ENCODE assay signal across 16 cellular contexts in the genomic region with DNA sequence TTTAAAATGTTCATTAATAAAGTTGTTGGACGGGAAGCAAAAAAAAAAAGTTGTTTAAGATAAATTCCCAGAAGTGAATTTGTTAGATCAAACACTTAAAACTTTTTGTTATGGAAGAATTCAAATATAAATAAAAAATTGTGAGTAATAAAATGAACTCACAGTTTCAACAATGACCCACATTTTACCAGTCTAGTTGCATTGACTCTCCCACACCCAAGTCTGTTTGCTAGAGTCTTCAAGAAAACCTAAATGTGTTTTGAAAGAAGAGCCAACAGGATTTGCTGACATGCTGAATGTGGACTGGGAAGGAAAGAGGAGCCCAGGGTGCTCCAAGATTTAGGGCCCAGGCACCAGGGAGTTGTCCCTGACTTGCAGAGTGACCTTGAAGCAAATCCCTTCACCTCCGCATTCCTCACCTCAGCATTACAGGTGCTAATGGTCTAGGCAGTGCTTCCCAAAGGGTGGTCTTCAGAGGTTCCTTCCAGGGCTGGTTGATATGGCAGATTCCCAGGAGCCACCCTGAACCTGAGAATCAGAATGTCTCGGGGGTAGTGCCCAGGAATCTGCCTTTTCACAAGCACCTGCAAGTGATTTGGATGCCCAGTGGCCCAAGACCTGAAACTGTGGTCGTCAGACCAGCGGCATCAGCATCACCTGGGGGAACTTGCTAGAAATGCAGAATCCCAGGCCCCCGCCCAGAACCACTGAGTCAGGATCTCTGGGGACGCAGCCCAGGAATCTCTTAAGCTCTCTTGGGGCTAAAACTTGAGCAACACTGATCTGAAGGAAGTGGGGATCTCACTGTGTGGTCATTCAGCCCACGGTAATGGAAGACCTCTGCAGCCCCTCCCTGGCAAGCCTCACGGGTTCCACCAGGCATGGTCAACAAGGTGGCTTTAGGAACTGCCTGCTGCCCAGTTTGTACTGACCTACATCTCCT. TPM values are rescaled to one million over a fixed set of nuclear protein-coding genes. Genes with fewer than 3 reads are reported as not detected.
DNase-seq lines count a peak whose midpoint lies in the region; ATAC-seq, FAIRE-seq and TF ChIP-seq lines count a peak whose summit lies in the region.
"Had no signal": no experiment of that assay in that cellular context is flagged by ENCODE, and none has a peak within 500 bp of the region (broad histone marks: within the 10 kb centered on the region; RNA-seq: fewer than 3 reads in every experiment).

No MANE protein-coding gene starts in this region.

- no peaks in the 10 kb centered on the region for H3K9me3 ChIP-seq in BLaER1
- H3K9me3 ChIP-seq: Peyer's patch had no signal

- no peaks in the 10 kb centered on the region for H3K27me3 ChIP-seq in BLaER1
- H3K27me3 ChIP-seq: Peyer's patch had no signal

- no peak overlapping the region for H3K9ac ChIP-seq in BLaER1

- FAIRE-seq in G401.6 (lab: Jason Lieb, UNC) = peak; percentile 28
- FAIRE-seq in frontal cortex (lab: Jason Lieb, UNC) = peak; percentile 3

- H3K27ac ChIP-seq in BLaER1 = no peak overlapping the region
- H3K27ac ChIP-seq: Peyer's patch had no signal

- no peak for DNase-seq in frontal cortex (ENCODE audit: low spot score in 2 of 2)
- DNase-seq in NCI-H446 treated with DMSO at 0.1 percent for 48 hours (lab: John Stamatoyannopoulos, UW) = no peak
- DNase-seq in GM19238 (ENCODE audit: insufficient read length, low spot score) = no peak
- DNase-seq in NCI-H526 treated with DMSO at 0.1 percent for 48 hours (lab: John Stamatoyannopoulos, UW) = no peak
- DNase-seq: NCI-H1048, NCI-H146, NCI-H345, NCI-H774, Peyer's patch, SHP77 had no signal

- H4K20me1 ChIP-seq in BLaER1 = no peaks in the 10 kb centered on the region

- ATAC-seq in GM18502 (IDR thresholded peaks at IDR 0.05; ENCODE audit: poor library complexity, unreplicated experiment) = no peak
- ATAC-seq: HCT116, SK-N-SH treated with all-trans-retinoic acid at 6 μM for 48 hours had no signal

- H3K4me1 ChIP-seq in BLaER1 = peaks cover 34% of the 10 kb centered on the region

- H3K36me3 ChIP-seq in BLaER1 = peaks cover 38% of the 10 kb centered on the region

- peak overlapping the region; percentile 71 for H3K4me2 ChIP-seq in BLaER1

- no peak overlapping the region for H3K4me3 ChIP-seq in BLaER1
- H3K4me3 ChIP-seq: Peyer's patch had no signal

TF ChIP-seq in PFSK-1, 5 proteins besides CTCF, POLR2A, EP300 and RAD21:
- TF ChIP-seq POLR2AphosphoS5 (IDR thresholded peaks at IDR 0.05; ENCODE audit: low read depth, low read length) (peak; percentile 45; the same call in 1 of the 2 replicates), FOXP2 (optimal IDR thresholded peaks at IDR 0.05; ENCODE audit: borderline replicate concordance, extremely low read depth, extremely low read length, insufficient read depth) (no peak), TAF1 (IDR thresholded peaks at IDR 0.05; ENCODE audit: borderline replicate concordance, insufficient read depth, low read length) (no peak)
- TF ChIP-seq, protein P1, sequence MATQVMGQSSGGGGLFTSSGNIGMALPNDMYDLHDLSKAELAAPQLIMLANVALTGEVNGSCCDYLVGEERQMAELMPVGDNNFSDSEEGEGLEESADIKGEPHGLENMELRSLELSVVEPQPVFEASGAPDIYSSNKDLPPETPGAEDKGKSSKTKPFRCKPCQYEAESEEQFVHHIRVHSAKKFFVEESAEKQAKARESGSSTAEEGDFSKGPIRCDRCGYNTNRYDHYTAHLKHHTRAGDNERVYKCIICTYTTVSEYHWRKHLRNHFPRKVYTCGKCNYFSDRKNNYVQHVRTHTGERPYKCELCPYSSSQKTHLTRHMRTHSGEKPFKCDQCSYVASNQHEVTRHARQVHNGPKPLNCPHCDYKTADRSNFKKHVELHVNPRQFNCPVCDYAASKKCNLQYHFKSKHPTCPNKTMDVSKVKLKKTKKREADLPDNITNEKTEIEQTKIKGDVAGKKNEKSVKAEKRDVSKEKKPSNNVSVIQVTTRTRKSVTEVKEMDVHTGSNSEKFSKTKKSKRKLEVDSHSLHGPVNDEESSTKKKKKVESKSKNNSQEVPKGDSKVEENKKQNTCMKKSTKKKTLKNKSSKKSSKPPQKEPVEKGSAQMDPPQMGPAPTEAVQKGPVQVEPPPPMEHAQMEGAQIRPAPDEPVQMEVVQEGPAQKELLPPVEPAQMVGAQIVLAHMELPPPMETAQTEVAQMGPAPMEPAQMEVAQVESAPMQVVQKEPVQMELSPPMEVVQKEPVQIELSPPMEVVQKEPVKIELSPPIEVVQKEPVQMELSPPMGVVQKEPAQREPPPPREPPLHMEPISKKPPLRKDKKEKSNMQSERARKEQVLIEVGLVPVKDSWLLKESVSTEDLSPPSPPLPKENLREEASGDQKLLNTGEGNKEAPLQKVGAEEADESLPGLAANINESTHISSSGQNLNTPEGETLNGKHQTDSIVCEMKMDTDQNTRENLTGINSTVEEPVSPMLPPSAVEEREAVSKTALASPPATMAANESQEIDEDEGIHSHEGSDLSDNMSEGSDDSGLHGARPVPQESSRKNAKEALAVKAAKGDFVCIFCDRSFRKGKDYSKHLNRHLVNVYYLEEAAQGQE (IDR thresholded peaks at IDR 0.05; ENCODE audit: insufficient read depth in 1 of 2, low read depth in 2 of 2, low read length in 2 of 2) = no peak

RNA-seq across cellular contexts. Expression of a gene that starts 31.1 kb away (rescaled TPM):
- 41.3 TPM for polyA plus RNA-seq in PFSK-1 (2012; ENCODE audit: insufficient read length, low read depth)
- total RNA-seq in frontal cortex = 14.7 TPM

RNA-seq across cellular contexts. Expression of a gene that starts 31.2 kb away (rescaled TPM):
- polyA plus RNA-seq in PFSK-1 (2012; ENCODE audit: insufficient read length, low read depth) = 14.9 TPM
- 1.2 TPM for total RNA-seq in frontal cortex

RNA-seq across cellular contexts. Expression of a gene that starts 38.7 kb away (rescaled TPM):
- 15.6 TPM for polyA plus RNA-seq in PFSK-1 (2012; ENCODE audit: insufficient read length, low read depth)
- 89.3 TPM for total RNA-seq in frontal cortex
